ENCODE assay signal across 1 cellular context in the genomic region with DNA sequence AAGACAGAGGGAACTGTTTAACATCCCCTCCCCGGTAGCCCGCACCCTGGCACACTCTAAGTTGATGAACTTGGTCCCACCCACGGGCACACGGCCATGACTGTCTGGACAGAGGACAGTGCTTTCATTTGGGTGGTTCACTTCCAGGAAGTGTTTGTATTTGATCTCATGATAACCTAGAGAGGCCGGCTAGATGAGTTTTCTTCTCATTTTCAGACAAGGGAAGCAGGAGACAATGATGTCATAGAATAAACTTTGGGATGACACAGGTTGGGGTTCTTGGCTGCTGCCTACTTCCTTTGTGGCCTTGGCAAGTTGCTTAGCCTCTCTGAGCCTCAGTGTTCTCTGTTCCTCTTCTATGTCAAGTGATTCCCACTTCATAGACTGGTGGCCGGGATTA.
TF ChIP-seq lines count a peak whose summit lies in the region.

No MANE protein-coding gene starts in this region.

TF ChIP-seq in endothelial cell of umbilical vein, 7 proteins besides CTCF, POLR2A, EP300 and RAD21 (continued from another document):
- TF ChIP-seq JUN (IDR thresholded peaks at IDR 0.05; ENCODE audit: borderline replicate concordance, insufficient read depth, insufficient read length, low read depth) = no peak
